ENCODE assay signal across 1 cellular context in the genomic region with DNA sequence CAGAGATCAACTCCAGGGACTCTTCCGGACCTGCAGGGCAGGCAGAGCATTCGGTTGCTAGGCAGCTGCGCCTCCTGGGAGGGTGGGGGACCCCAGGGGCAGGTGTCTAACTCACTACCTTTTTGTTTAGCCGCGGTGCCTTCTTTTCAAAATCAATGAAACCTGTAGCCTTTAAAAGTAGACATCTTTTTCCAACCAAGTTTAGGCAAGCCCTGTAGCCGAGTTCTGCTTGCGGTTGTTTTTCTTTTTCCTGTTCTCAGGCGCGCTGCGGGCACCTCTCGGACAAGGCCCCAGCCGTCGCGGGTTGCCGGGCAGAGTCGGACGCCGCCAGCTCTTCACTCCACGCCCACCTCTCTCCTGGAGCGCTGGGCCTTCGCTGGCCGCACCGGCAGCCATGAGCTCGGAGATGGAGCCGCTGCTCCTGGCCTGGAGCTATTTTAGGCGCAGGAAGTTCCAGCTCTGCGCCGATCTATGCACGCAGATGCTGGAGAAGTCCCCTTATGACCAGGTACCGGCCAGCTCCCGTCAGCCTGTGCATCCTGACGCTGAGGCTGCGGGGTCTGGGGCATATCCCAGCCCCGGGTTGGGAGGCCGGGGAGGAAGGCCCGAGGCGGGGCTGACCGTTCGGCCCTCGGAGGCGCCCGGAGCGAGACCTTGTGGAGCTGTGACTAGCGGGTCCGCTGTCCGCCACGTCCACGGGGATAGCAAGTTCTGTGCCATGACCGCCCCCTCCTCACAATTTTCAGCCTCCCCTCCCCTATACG.
TF ChIP-seq lines count a peak whose summit lies in the region.

A gene (plus strand): TSS at position 338 of the 764 bp plus-strand sequence. CDS start 57 bp downstream, at position 395.

TF ChIP-seq in HepG2, 621 proteins besides CTCF, POLR2A, EP300 and RAD21 (continued from another document and continues in another):
- TF ChIP-seq HMG20B (CRISPR knock-in tag; conservative IDR thresholded peaks at IDR 0.05) (no peak), ZNF644 (CRISPR knock-in tag; IDR thresholded peaks at IDR 0.05; ENCODE audit: low read depth) (no peak), EEA1 (CRISPR knock-in tag; IDR thresholded peaks at IDR 0.05; ENCODE audit: borderline replicate concordance) (no peak; the same call in 1 of the 2 replicates), CREM (IDR thresholded peaks at IDR 0.05) (no peak), CREM (CRISPR knock-in tag; IDR thresholded peaks at IDR 0.05) (no peak), ZNF30 (CRISPR knock-in tag; IDR thresholded peaks at IDR 0.05) (peak; percentile 57; the same call in 1 of the 2 replicates), MXD4 (CRISPR knock-in tag; IDR thresholded peaks at IDR 0.05) (no peak; the same call in 1 of the 2 replicates), GATAD1 (CRISPR knock-in tag; IDR thresholded peaks at IDR 0.05) (peak; percentile 76), ZNF143 (CRISPR knock-in tag; IDR thresholded peaks at IDR 0.05) (0 out of 2 replicates have a peak, but pooled peaks have one; percentile 11), ZNF160 (CRISPR knock-in tag; IDR thresholded peaks at IDR 0.05) (0 out of 2 replicates have a peak, but pooled peaks have one; percentile 56), ZNF615 (CRISPR knock-in tag; IDR thresholded peaks at IDR 0.05; ENCODE audit: borderline replicate concordance) (no peak), REL (CRISPR knock-in tag; conservative IDR thresholded peaks at IDR 0.05) (no peak), SP1 (IDR thresholded peaks at IDR 0.05) (no peak), SP1 (CRISPR knock-in tag; IDR thresholded peaks at IDR 0.05) (peak; percentile 62), ZSCAN20 (CRISPR knock-in tag; IDR thresholded peaks at IDR 0.05; ENCODE audit: borderline replicate concordance) (no peak; the same call in none of the 2 replicates), ZNF234 (CRISPR knock-in tag; conservative IDR thresholded peaks at IDR 0.05) (no peak), ETV5 (CRISPR knock-in tag; IDR thresholded peaks at IDR 0.05; ENCODE audit: borderline replicate concordance) (no peak; the same call in 1 of the 2 replicates), SRSF4 (IDR thresholded peaks at IDR 0.05; ENCODE audit: low read depth, low read length, poor library complexity, severe bottlenecking) (no peak), ESRRA (CRISPR knock-in tag; IDR thresholded peaks at IDR 0.05; ENCODE audit: low read depth) (peak; percentile 62; the same call in 1 of the 2 replicates), PAX8 (CRISPR knock-in tag; IDR thresholded peaks at IDR 0.05; ENCODE audit: borderline replicate concordance) (no peak), MED8 (CRISPR knock-in tag; IDR thresholded peaks at IDR 0.05; ENCODE audit: insufficient replicate concordance) (peak; percentile 72), ZNF552 (CRISPR knock-in tag; IDR thresholded peaks at IDR 0.05; ENCODE audit: borderline replicate concordance) (no peak), MAZ (IDR thresholded peaks at IDR 0.05; ENCODE audit: borderline replicate concordance, low read depth, low read length) (peak; percentile 67; the same call in 1 of the 2 replicates), MAZ (CRISPR knock-in tag; IDR thresholded peaks at IDR 0.05; ENCODE audit: low read depth) (peak; percentile 66), RFXANK (CRISPR knock-in tag; IDR thresholded peaks at IDR 0.05) (peak; percentile 96), ZNF749 (CRISPR knock-in tag; IDR thresholded peaks at IDR 0.05; ENCODE audit: borderline replicate concordance) (no peak; the same call in 1 of the 2 replicates), ZNF570 (CRISPR knock-in tag; IDR thresholded peaks at IDR 0.05; ENCODE audit: borderline replicate concordance) (no peak), HOXA9 (CRISPR knock-in tag; IDR thresholded peaks at IDR 0.05; ENCODE audit: borderline replicate concordance) (no peak), ZFYVE20 (CRISPR knock-in tag; IDR thresholded peaks at IDR 0.05; ENCODE audit: borderline replicate concordance, low read depth) (no peak), TRIM24 (CRISPR knock-in tag; IDR thresholded peaks at IDR 0.05) (no peak), ZNF841 (CRISPR knock-in tag; IDR thresholded peaks at IDR 0.05; ENCODE audit: borderline replicate concordance) (no peak), ZNF598 (CRISPR knock-in tag; IDR thresholded peaks at IDR 0.05; ENCODE audit: borderline replicate concordance) (peak; percentile 93), ZNF468 (CRISPR knock-in tag; IDR thresholded peaks at IDR 0.05) (no peak), ZNF263 (CRISPR knock-in tag; IDR thresholded peaks at IDR 0.05) (0 out of 2 replicates have a peak, but pooled peaks have one; percentile 25)
- TF ChIP-seq, protein P1, sequence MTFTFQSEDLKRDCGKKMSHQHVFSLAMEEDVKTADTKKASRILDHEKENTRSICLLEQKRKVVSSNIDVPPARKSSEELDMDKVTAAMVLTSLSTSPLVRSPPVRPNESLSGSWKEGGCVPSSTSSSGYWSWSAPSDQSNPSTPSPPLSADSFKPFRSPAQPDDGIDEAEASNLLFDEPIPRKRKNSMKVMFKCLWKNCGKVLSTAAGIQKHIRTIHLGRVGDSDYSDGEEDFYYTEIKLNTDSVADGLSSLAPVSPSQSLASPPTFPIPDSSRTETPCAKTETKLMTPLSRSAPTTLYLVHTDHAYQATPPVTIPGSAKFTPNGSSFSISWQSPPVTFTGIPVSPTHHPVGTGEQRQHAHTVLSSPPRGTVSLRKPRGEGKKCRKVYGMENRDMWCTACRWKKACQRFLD (CRISPR knock-in tag; IDR thresholded peaks at IDR 0.05; ENCODE audit: borderline replicate concordance): no peak; the same call in 1 of the 2 replicates
- TF ChIP-seq, protein P2, sequence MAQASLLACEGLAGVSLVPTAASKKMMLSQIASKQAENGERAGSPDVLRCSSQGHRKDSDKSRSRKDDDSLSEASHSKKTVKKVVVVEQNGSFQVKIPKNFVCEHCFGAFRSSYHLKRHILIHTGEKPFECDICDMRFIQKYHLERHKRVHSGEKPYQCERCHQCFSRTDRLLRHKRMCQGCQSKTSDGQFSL (CRISPR knock-in tag; IDR thresholded peaks at IDR 0.05): no peak
- TF ChIP-seq, protein P3, sequence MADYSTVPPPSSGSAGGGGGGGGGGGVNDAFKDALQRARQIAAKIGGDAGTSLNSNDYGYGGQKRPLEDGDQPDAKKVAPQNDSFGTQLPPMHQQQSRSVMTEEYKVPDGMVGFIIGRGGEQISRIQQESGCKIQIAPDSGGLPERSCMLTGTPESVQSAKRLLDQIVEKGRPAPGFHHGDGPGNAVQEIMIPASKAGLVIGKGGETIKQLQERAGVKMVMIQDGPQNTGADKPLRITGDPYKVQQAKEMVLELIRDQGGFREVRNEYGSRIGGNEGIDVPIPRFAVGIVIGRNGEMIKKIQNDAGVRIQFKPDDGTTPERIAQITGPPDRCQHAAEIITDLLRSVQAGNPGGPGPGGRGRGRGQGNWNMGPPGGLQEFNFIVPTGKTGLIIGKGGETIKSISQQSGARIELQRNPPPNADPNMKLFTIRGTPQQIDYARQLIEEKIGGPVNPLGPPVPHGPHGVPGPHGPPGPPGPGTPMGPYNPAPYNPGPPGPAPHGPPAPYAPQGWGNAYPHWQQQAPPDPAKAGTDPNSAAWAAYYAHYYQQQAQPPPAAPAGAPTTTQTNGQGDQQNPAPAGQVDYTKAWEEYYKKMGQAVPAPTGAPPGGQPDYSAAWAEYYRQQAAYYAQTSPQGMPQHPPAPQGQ (CRISPR knock-in tag; IDR thresholded peaks at IDR 0.05; ENCODE audit: borderline replicate concordance): no peak
- TF ChIP-seq, protein P4, sequence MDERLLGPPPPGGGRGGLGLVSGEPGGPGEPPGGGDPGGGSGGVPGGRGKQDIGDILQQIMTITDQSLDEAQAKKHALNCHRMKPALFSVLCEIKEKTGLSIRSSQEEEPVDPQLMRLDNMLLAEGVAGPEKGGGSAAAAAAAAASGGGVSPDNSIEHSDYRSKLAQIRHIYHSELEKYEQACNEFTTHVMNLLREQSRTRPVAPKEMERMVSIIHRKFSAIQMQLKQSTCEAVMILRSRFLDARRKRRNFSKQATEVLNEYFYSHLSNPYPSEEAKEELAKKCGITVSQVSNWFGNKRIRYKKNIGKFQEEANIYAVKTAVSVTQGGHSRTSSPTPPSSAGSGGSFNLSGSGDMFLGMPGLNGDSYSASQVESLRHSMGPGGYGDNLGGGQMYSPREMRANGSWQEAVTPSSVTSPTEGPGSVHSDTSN (CRISPR knock-in tag; IDR thresholded peaks at IDR 0.05): no peak
- TF ChIP-seq, protein P5, sequence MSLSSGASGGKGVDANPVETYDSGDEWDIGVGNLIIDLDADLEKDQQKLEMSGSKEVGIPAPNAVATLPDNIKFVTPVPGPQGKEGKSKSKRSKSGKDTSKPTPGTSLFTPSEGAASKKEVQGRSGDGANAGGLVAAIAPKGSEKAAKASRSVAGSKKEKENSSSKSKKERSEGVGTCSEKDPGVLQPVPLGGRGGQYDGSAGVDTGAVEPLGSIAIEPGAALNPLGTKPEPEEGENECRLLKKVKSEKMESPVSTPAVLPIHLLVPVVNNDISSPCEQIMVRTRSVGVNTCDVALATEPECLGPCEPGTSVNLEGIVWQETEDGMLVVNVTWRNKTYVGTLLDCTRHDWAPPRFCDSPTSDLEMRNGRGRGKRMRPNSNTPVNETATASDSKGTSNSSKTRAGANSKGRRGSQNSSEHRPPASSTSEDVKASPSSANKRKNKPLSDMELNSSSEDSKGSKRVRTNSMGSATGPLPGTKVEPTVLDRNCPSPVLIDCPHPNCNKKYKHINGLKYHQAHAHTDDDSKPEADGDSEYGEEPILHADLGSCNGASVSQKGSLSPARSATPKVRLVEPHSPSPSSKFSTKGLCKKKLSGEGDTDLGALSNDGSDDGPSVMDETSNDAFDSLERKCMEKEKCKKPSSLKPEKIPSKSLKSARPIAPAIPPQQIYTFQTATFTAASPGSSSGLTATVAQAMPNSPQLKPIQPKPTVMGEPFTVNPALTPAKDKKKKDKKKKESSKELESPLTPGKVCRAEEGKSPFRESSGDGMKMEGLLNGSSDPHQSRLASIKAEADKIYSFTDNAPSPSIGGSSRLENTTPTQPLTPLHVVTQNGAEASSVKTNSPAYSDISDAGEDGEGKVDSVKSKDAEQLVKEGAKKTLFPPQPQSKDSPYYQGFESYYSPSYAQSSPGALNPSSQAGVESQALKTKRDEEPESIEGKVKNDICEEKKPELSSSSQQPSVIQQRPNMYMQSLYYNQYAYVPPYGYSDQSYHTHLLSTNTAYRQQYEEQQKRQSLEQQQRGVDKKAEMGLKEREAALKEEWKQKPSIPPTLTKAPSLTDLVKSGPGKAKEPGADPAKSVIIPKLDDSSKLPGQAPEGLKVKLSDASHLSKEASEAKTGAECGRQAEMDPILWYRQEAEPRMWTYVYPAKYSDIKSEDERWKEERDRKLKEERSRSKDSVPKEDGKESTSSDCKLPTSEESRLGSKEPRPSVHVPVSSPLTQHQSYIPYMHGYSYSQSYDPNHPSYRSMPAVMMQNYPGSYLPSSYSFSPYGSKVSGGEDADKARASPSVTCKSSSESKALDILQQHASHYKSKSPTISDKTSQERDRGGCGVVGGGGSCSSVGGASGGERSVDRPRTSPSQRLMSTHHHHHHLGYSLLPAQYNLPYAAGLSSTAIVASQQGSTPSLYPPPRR (CRISPR knock-in tag; IDR thresholded peaks at IDR 0.05; ENCODE audit: borderline replicate concordance): 0 out of 2 replicates have a peak, but pooled peaks have one; percentile 19
- TF ChIP-seq, protein P6, sequence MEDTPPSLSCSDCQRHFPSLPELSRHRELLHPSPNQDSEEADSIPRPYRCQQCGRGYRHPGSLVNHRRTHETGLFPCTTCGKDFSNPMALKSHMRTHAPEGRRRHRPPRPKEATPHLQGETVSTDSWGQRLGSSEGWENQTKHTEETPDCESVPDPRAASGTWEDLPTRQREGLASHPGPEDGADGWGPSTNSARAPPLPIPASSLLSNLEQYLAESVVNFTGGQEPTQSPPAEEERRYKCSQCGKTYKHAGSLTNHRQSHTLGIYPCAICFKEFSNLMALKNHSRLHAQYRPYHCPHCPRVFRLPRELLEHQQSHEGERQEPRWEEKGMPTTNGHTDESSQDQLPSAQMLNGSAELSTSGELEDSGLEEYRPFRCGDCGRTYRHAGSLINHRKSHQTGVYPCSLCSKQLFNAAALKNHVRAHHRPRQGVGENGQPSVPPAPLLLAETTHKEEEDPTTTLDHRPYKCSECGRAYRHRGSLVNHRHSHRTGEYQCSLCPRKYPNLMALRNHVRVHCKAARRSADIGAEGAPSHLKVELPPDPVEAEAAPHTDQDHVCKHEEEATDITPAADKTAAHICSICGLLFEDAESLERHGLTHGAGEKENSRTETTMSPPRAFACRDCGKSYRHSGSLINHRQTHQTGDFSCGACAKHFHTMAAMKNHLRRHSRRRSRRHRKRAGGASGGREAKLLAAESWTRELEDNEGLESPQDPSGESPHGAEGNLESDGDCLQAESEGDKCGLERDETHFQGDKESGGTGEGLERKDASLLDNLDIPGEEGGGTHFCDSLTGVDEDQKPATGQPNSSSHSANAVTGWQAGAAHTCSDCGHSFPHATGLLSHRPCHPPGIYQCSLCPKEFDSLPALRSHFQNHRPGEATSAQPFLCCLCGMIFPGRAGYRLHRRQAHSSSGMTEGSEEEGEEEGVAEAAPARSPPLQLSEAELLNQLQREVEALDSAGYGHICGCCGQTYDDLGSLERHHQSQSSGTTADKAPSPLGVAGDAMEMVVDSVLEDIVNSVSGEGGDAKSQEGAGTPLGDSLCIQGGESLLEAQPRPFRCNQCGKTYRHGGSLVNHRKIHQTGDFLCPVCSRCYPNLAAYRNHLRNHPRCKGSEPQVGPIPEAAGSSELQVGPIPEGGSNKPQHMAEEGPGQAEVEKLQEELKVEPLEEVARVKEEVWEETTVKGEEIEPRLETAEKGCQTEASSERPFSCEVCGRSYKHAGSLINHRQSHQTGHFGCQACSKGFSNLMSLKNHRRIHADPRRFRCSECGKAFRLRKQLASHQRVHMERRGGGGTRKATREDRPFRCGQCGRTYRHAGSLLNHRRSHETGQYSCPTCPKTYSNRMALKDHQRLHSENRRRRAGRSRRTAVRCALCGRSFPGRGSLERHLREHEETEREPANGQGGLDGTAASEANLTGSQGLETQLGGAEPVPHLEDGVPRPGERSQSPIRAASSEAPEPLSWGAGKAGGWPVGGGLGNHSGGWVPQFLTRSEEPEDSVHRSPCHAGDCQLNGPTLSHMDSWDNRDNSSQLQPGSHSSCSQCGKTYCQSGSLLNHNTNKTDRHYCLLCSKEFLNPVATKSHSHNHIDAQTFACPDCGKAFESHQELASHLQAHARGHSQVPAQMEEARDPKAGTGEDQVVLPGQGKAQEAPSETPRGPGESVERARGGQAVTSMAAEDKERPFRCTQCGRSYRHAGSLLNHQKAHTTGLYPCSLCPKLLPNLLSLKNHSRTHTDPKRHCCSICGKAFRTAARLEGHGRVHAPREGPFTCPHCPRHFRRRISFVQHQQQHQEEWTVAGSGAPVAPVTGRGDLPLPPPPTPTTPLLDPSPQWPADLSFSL (CRISPR knock-in tag; IDR thresholded peaks at IDR 0.05): no peak
- TF ChIP-seq, protein P7, sequence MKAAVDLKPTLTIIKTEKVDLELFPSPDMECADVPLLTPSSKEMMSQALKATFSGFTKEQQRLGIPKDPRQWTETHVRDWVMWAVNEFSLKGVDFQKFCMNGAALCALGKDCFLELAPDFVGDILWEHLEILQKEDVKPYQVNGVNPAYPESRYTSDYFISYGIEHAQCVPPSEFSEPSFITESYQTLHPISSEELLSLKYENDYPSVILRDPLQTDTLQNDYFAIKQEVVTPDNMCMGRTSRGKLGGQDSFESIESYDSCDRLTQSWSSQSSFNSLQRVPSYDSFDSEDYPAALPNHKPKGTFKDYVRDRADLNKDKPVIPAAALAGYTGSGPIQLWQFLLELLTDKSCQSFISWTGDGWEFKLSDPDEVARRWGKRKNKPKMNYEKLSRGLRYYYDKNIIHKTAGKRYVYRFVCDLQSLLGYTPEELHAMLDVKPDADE (CRISPR knock-in tag; IDR thresholded peaks at IDR 0.05): no peak
- TF ChIP-seq, protein P8, sequence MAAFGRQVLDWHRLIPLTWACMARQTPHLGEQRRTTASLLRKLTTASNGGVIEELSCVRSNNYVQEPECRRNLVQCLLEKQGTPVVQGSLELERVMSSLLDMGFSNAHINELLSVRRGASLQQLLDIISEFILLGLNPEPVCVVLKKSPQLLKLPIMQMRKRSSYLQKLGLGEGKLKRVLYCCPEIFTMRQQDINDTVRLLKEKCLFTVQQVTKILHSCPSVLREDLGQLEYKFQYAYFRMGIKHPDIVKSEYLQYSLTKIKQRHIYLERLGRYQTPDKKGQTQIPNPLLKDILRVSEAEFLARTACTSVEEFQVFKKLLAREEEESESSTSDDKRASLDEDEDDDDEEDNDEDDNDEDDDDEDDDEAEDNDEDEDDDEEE (CRISPR knock-in tag; IDR thresholded peaks at IDR 0.05): no peak
